20 cellular contexts compared by ENCODE assay signal in genomic region chr11:65883058-65883761, GRCh38. TPM values are rescaled to one million over a fixed set of nuclear protein-coding genes. Genes with fewer than 3 reads are reported as not detected.
A peak's percentile ranks its signal among the peaks of the same experiment; 100 is the strongest.
DNase-seq lines count a peak whose midpoint lies in the region; ATAC-seq lines count a peak whose summit lies in the region.
"Had no signal": no experiment of that assay in that cellular context is flagged by ENCODE, and none has a peak within 500 bp of the region (broad histone marks: within the 10 kb centered on the region; RNA-seq: fewer than 3 reads in every experiment).

No MANE protein-coding gene starts in this region.

- no peak overlapping the region for H2BK12ac ChIP-seq in neuronal stem cell (ENCODE audit: low read length)

- no peak overlapping the region for H3K4me3 ChIP-seq in neuronal stem cell (ENCODE audit: low read length in 2 of 2)
- H3K4me3 ChIP-seq in Karpas-422 (ENCODE audit: low read length) = no peak overlapping the region
- H3K4me3 ChIP-seq in SJCRH30 = no peak overlapping the region
- H3K4me3 ChIP-seq: GM23338, Peyer's patch had no signal

- peaks cover 33 to 53% of the 10 kb centered on the region in 2 donors for H3K36me3 ChIP-seq in neuronal stem cell (replicated peaks in 1 of 2; ENCODE audit: control insufficient read depth in 2 of 2, insufficient read depth in 2 of 2, low read length in 2 of 2)
- H3K36me3 ChIP-seq in Karpas-422 (ENCODE audit: insufficient read depth, low read length) = peaks cover 25% of the 10 kb centered on the region
- peaks cover 17% of the 10 kb centered on the region for H3K36me3 ChIP-seq in SJCRH30

- H3K18ac ChIP-seq in neuronal stem cell (ENCODE audit: low read length) = no peak overlapping the region

- peak overlapping the region; percentile 78 for H2AK5ac ChIP-seq in neuronal stem cell (ENCODE audit: low read depth, low read length)

- H3K23ac ChIP-seq in neuronal stem cell (ENCODE audit: low read depth, low read length, poor library complexity) = no peak overlapping the region

- no CpG with 5 or more reads among the region's 13 CpGs for WGBS in neuronal stem cell (ENCODE audit: extremely low coverage in 2 of 2, insufficient read length in 2 of 2, insufficient replicate concordance in 1 of 2), 2 donors

- no peak overlapping the region for H4K8ac ChIP-seq in neuronal stem cell (ENCODE audit: low read depth, low read length)

- H3K9ac ChIP-seq in neuronal stem cell (ENCODE audit: low read depth, low read length, poor library complexity) = no peak overlapping the region
- no peak overlapping the region for H3K9ac ChIP-seq in Karpas-422 (ENCODE audit: low read length)

- intact Hi-C loops in left ventricle myocardium superior (cut with micrococcal nuclease) (loop anchor here (10.0 kb wide), 1 partner anchor 102 kb away; no protein-coding TSS in a partner anchor), Right ventricle myocardium inferior (cut with DNase I) (no loop called here)

- H3K4me1 ChIP-seq in neuronal stem cell (ENCODE audit: control insufficient read depth in 2 of 2, insufficient read depth in 1 of 2, low read depth in 1 of 2, low read length in 2 of 2) (peaks cover 6 to 9% of the 10 kb centered on the region in 2 donors), Karpas-422 (ENCODE audit: low read length) (peaks cover 29% of the 10 kb centered on the region), SJCRH30 (no peaks in the 10 kb centered on the region)

- H3K27ac Mint-ChIP-seq in immature natural killer cell = peak overlapping the region in 5 of 6 donors; percentile 23 to 94 (median 87)
- H3K27ac Mint-ChIP-seq: GM23338, IgD-negative memory B cell had no signal

- no peaks in the 10 kb centered on the region for H3K9me3 Mint-ChIP-seq in immature natural killer cell
- H3K9me3 Mint-ChIP-seq: IgD-negative memory B cell had no signal

- no peak overlapping the region for H4K91ac ChIP-seq in neuronal stem cell (ENCODE audit: low read depth, low read length, poor library complexity)

- DNase-seq in left ventricle myocardium superior (peak; percentile 30), Right ventricle myocardium inferior (ENCODE audit: missing footprints) (no peak), immature natural killer cell (no peak), neuronal stem cell (ENCODE audit: low spot score) (no peak), Karpas-422 (no peak), SJCRH30 (no peak)
- DNase-seq: MV-4-11, NCI-H1105 treated with DMSO at 0.1 percent for 48 hours, NCI-H1694 treated with DMSO at 0.1 percent for 48 hours, NCI-H2081 treated with DMSO at 0.1 percent for 48 hours, NCI-H2171 treated with DMSO at 0.1 percent for 48 hours, NCI-H446, NCI-H526, Peyer's patch had no signal

- H3K27me3 ChIP-seq in neuronal stem cell (ENCODE audit: control insufficient read depth in 3 of 3, insufficient read depth in 3 of 3, low read depth in 1 of 3, low read length in 3 of 3) (no peaks in the 10 kb centered on the region), Karpas-422 (ENCODE audit: low read length) (no peaks in the 10 kb centered on the region), SJCRH30 (no peaks in the 10 kb centered on the region)
- H3K27me3 ChIP-seq: Peyer's patch had no signal

- H3K9me3 ChIP-seq in neuronal stem cell (replicated peaks in 1 of 2; ENCODE audit: control insufficient read depth in 2 of 2, insufficient read depth in 1 of 2, low read depth in 1 of 2, low read length in 2 of 2) (peaks cover 0 to under 1% of the 10 kb centered on the region in 2 donors), Karpas-422 (ENCODE audit: low read length) (no peaks in the 10 kb centered on the region), SJCRH30 (replicated peaks) (no peaks in the 10 kb centered on the region)
- H3K9me3 ChIP-seq: Peyer's patch had no signal

- H2BK5ac ChIP-seq in neuronal stem cell (ENCODE audit: low read length) = no peak overlapping the region

- peak overlapping the region in 1 of 5 donors; percentile 36 for H3K4me3 Mint-ChIP-seq in immature natural killer cell
- H3K4me3 Mint-ChIP-seq: GM23338 had no signal

- H3K9me2 ChIP-seq in Karpas-422 (replicated peaks; ENCODE audit: insufficient read depth, low read length) = no peaks in the 10 kb centered on the region

- peaks cover 3% of the 10 kb centered on the region for H3K79me1 ChIP-seq in neuronal stem cell (ENCODE audit: low read depth, low read length)

- H2AFZ ChIP-seq in neuronal stem cell (ENCODE audit: low read length) = no peak overlapping the region
- H2AFZ ChIP-seq in Karpas-422 (ENCODE audit: low read length) = no peak overlapping the region
- H2AFZ ChIP-seq: GM23338 had no signal

- H3K14ac ChIP-seq in neuronal stem cell (ENCODE audit: low read length) = no peak overlapping the region

- no peak overlapping the region for H3K27ac ChIP-seq in neuronal stem cell (replicated peaks; ENCODE audit: low read length)
- H3K27ac ChIP-seq in Karpas-422 (ENCODE audit: low read length) = no peak overlapping the region
- H3K27ac ChIP-seq in SJCRH30 = no peak overlapping the region
- H3K27ac ChIP-seq: C4-2B, Peyer's patch had no signal

- peaks cover 21% of the 10 kb centered on the region for H3K79me2 ChIP-seq in Karpas-422 (ENCODE audit: low read length)

- H3K36me3 Mint-ChIP-seq in immature natural killer cell = peaks cover 0 to 18% (median 0%) of the 10 kb centered on the region in 3 donors
- H3K36me3 Mint-ChIP-seq: IgD-negative memory B cell had no signal

- no peak overlapping the region for H2BK15ac ChIP-seq in neuronal stem cell (ENCODE audit: low read length)

- H3K4me2 ChIP-seq in neuronal stem cell (ENCODE audit: insufficient read depth, low read length, poor library complexity, severe bottlenecking) (no peak overlapping the region), Karpas-422 (ENCODE audit: low read depth, low read length, poor library complexity, severe bottlenecking) (no peak overlapping the region)
- H3K4me2 ChIP-seq: GM23338 had no signal

- H4K20me1 ChIP-seq in Karpas-422 (ENCODE audit: insufficient read depth, low read depth, low read length) = no peaks in the 10 kb centered on the region; the same call in 1 of the 2 replicates

- H3K4ac ChIP-seq in neuronal stem cell (ENCODE audit: low read length) = no peak overlapping the region

- peaks cover 0 to 11% (median 8%) of the 10 kb centered on the region in 3 donors for H3K27me3 Mint-ChIP-seq in immature natural killer cell (ENCODE audit: low read depth in 3 of 3)
- H3K27me3 Mint-ChIP-seq: IgD-negative memory B cell had no signal

- H3K4me1 Mint-ChIP-seq in immature natural killer cell = peaks cover 78 to 84% of the 10 kb centered on the region in 2 donors

- ATAC-seq in left ventricle myocardium superior = no peak
- ATAC-seq in Right ventricle myocardium inferior = no peak
- ATAC-seq in GM19463 (IDR thresholded peaks at IDR 0.05; ENCODE audit: unreplicated experiment) = no peak
- ATAC-seq: GM23338, HCT116 had no signal

- no peak overlapping the region for H2BK120ac ChIP-seq in neuronal stem cell (ENCODE audit: low read depth, low read length)

RNA-seq across cellular contexts. Expression of gene CTSW, which starts 3.6 kb away (rescaled TPM):
- total RNA-seq in left ventricle myocardium superior (1.1 TPM), Right ventricle myocardium inferior (1.1 TPM)
- polyA plus RNA-seq in immature natural killer cell = 1,000 to 10,000 TPM; 2,066 to 3,052 (median 2,928) TPM
- not detected for polyA plus RNA-seq in neuronal stem cell (2013, experiment 1 of 2)
- not detected for polyA plus RNA-seq in neuronal stem cell (2013, experiment 2 of 2)
- not detected in 2 replicates for total RNA-seq in Karpas-422 (2014; rRNA removed; shearing (Covaris generic); ENCODE audit: low replicate concordance)
- total RNA-seq in SJCRH30 (2014; rRNA removed; shearing (Covaris generic)) = not detected in 2 replicates
- total RNA-seq: GM23338, OCI-LY7 had no signal
- polyA plus RNA-seq: GM23338 had no signal

RNA-seq across cellular contexts. Expression of gene FIBP, which starts 5.1 kb away (rescaled TPM):
- total RNA-seq in left ventricle myocardium superior (44.9 TPM), Right ventricle myocardium inferior (44.7 TPM)
- 100 to 1,000 TPM; 120 to 145 (median 141) TPM for polyA plus RNA-seq in immature natural killer cell
- polyA plus RNA-seq in neuronal stem cell (2013, experiment 1 of 2) = 53.9 TPM
- polyA plus RNA-seq in neuronal stem cell (2013, experiment 2 of 2) = 51.6 TPM
- 207 and 248 TPM in 2 replicates for total RNA-seq in Karpas-422 (2014; rRNA removed; shearing (Covaris generic); ENCODE audit: low replicate concordance)
- total RNA-seq in SJCRH30 (2014; rRNA removed; shearing (Covaris generic)) = 64.3 and 68.1 TPM in 2 replicates

RNA-seq across cellular contexts. Expression of gene CCDC85B, which starts 7.3 kb away (rescaled TPM):
- total RNA-seq in left ventricle myocardium superior (30.0 TPM), Right ventricle myocardium inferior (29.6 TPM)
- 100 to 1,000 TPM in 2 of 3 donors, 10 to 100 TPM in 1; 62.9 to 159 (median 142) TPM for polyA plus RNA-seq in immature natural killer cell
- 10.5 TPM for polyA plus RNA-seq in neuronal stem cell (2013, experiment 1 of 2)
- 9.7 TPM for polyA plus RNA-seq in neuronal stem cell (2013, experiment 2 of 2)
- 21.3 and 56.7 TPM in 2 replicates for total RNA-seq in Karpas-422 (2014; rRNA removed; shearing (Covaris generic); ENCODE audit: low replicate concordance)
- total RNA-seq in SJCRH30 (2014; rRNA removed; shearing (Covaris generic)) = 25.2 and 30.6 TPM in 2 replicates

RNA-seq across cellular contexts. Expression of gene EFEMP2, which starts 10.6 kb away (rescaled TPM):
- 95.2 TPM for total RNA-seq in left ventricle myocardium superior
- total RNA-seq in Right ventricle myocardium inferior = 83.1 TPM
- 1 to 10 TPM; 1.6 to 6.3 (median 3.6) TPM for polyA plus RNA-seq in immature natural killer cell
- polyA plus RNA-seq in neuronal stem cell (2013, experiment 1 of 2) = 44.5 TPM
- 44.0 TPM for polyA plus RNA-seq in neuronal stem cell (2013, experiment 2 of 2)
- 1.3 and 2.6 TPM in 2 replicates for total RNA-seq in Karpas-422 (2014; rRNA removed; shearing (Covaris generic); ENCODE audit: low replicate concordance)
- total RNA-seq in SJCRH30 (2014; rRNA removed; shearing (Covaris generic)) = 21.5 and 23.9 TPM in 2 replicates

RNA-seq across cellular contexts. Expression of gene FOSL1, which starts 17.0 kb away (rescaled TPM):
- total RNA-seq in left ventricle myocardium superior (0.32 TPM), Right ventricle myocardium inferior (0.27 TPM)
- polyA plus RNA-seq in immature natural killer cell = under 1 TPM; 0.13 to 0.30 (median 0.17) TPM
- 2.0 TPM for polyA plus RNA-seq in neuronal stem cell (2013, experiment 1 of 2)
- polyA plus RNA-seq in neuronal stem cell (2013, experiment 2 of 2) = 1.7 TPM
- total RNA-seq in Karpas-422 (2014; rRNA removed; shearing (Covaris generic); ENCODE audit: low replicate concordance) = not detected in 2 replicates
- total RNA-seq in SJCRH30 (2014; rRNA removed; shearing (Covaris generic)) = 1.5 and 1.9 TPM in 2 replicates
